ENCODE assay signal across 8 cellular contexts in the genomic region with DNA sequence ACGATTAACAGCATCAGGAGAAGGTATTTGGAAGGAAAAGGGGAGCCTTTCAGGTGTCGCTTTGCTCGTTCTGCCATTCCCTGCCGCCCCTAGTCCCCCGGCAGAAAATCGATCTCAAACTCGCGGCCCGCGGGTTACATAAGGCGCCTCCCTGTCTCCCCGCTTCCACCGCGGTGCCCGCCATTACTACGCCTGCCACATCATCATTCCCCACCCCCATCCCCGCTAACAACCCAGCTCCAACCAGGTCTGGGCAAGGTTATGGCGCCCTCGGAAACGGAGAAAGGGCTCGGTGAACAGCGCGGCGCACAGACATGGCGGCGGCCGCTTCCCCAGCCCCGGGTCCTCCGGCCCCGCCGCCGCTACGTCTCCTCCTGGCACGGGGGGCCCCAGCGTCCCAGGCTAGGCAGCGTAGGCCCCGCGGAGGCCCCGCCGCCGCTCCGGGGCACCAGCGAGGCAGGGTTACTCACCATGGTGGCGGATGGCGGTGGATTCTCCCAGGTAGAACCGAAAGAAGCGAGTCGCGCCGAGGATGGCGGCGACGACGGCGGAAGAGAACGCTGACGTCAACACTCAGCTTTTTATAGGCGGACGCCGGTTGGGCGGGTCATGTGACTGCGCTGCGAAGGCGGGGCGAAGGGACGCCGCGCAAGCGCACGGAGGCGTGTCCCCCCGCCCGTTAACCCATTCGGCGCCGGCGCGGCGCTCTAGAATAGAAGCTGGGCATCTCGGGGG. TPM values are rescaled to one million over a fixed set of nuclear protein-coding genes. Genes with fewer than 3 reads are reported as not detected.
DNase-seq lines count a peak whose midpoint lies in the region; ATAC-seq and TF ChIP-seq lines count a peak whose summit lies in the region.

Gene EEF2, minus strand, starts transcription at position 556 of the 735 bp plus-strand sequence. Its CDS starts 83 bp downstream, at position 473.

- H3F3A ChIP-seq in GM23338 (replicated peaks; ENCODE audit: low read depth) (peaks cover 52% of the 10 kb centered on the region), SU-DHL-6 (ENCODE audit: insufficient read depth) (peaks cover 70% of the 10 kb centered on the region)

- WGBS in testis, 2 donors = 0% methylated on average over 15 to 56 of the region's 80 CpGs

- H3K4me3 Mint-ChIP-seq in GM23338 (peak within 1 kb of the TSS; percentile 98), glutamatergic neuron (ENCODE audit: unreplicated experiment) (peak within 1 kb of the TSS; percentile 98), osteocyte (ENCODE audit: unreplicated experiment) (peak within 1 kb of the TSS; percentile 96)
- peak within 1 kb of the TSS; percentile 98 for H3K4me3 Mint-ChIP-seq in activated naive CD8-positive, alpha-beta T cell treated with anti-CD3 and anti-CD28 coated beads for 36 hours

- TF ChIP-seq CTCF in GM23338 (conservative IDR thresholded peaks at IDR 0.05; ENCODE audit: low read depth in 2 of 2) (no peak), SU-DHL-6 (IDR thresholded peaks at IDR 0.05; ENCODE audit: insufficient read depth, low read length, poor library complexity, severe bottlenecking) (no peak), glutamatergic neuron (IDR thresholded peaks at IDR 0.05; ENCODE audit: partially characterized antibody, unreplicated experiment) (no peak), osteocyte (IDR thresholded peaks at IDR 0.05) (no peak), testis (IDR thresholded peaks at IDR 0.05) (peak in 2 of 3 experiments; percentile 5 to 43)

- H3K9me2 ChIP-seq in GM23338 (ENCODE audit: insufficient read depth) (no peaks in the 10 kb centered on the region), SU-DHL-6 (replicated peaks; ENCODE audit: insufficient read depth, low read length) (no peaks in the 10 kb centered on the region)

- peaks cover 47% of the 10 kb centered on the region for H3K27me3 Mint-ChIP-seq in GM23338 (ENCODE audit: insufficient read depth, low read depth, poor library complexity)
- H3K27me3 Mint-ChIP-seq in activated naive CD8-positive, alpha-beta T cell treated with anti-CD3 and anti-CD28 coated beads for 36 hours = peaks cover 12% of the 10 kb centered on the region
- H3K27me3 Mint-ChIP-seq in glutamatergic neuron (ENCODE audit: unreplicated experiment) = peaks cover 6% of the 10 kb centered on the region
- H3K27me3 Mint-ChIP-seq in osteocyte (ENCODE audit: unreplicated experiment) = no peaks in the 10 kb centered on the region

- H3K9me3 Mint-ChIP-seq in GM23338 (peaks cover 15% of the 10 kb centered on the region; the same call in 2 of the 3 replicates), glutamatergic neuron (ENCODE audit: unreplicated experiment) (peaks cover 18% of the 10 kb centered on the region), osteocyte (ENCODE audit: unreplicated experiment) (no peaks in the 10 kb centered on the region)
- no peaks in the 10 kb centered on the region for H3K9me3 Mint-ChIP-seq in activated naive CD8-positive, alpha-beta T cell treated with anti-CD3 and anti-CD28 coated beads for 36 hours

- H3K4me1 ChIP-seq in GM23338 (ENCODE audit: insufficient read depth) (peaks cover 20% of the 10 kb centered on the region), testis (peaks cover 35% of the 10 kb centered on the region)

- ATAC-seq in GM23338 = peak; percentile 15

- peaks cover 44% of the 10 kb centered on the region for H3K36me3 ChIP-seq in GM23338 (ENCODE audit: insufficient read depth)
- H3K36me3 ChIP-seq in SU-DHL-6 (ENCODE audit: low read length) = peaks cover 44% of the 10 kb centered on the region
- H3K36me3 ChIP-seq in testis (ENCODE audit: low read depth, missing control alignments) = no peaks in the 10 kb centered on the region

- H3K27ac ChIP-seq in GM23338 (ENCODE audit: low read depth) (peak within 1 kb of the TSS; percentile 95), SU-DHL-6 (ENCODE audit: low read depth, low read length) (peak within 1 kb of the TSS; percentile 87), testis (peak within 1 kb of the TSS; percentile 92 to 98)

- H3K4me1 Mint-ChIP-seq in GM23338 (peaks cover 38% of the 10 kb centered on the region), glutamatergic neuron (ENCODE audit: low read depth, unreplicated experiment) (peaks cover 18% of the 10 kb centered on the region), osteocyte (ENCODE audit: unreplicated experiment) (peaks cover 50% of the 10 kb centered on the region)
- peaks cover 45% of the 10 kb centered on the region for H3K4me1 Mint-ChIP-seq in activated naive CD8-positive, alpha-beta T cell treated with anti-CD3 and anti-CD28 coated beads for 36 hours

- H3K27ac Mint-ChIP-seq in GM23338 = peak within 1 kb of the TSS; percentile 99
- H3K27ac Mint-ChIP-seq in activated naive CD8-positive, alpha-beta T cell treated with anti-CD3 and anti-CD28 coated beads for 36 hours = peak within 1 kb of the TSS; percentile 98
- peak within 1 kb of the TSS; percentile 93 for H3K27ac Mint-ChIP-seq in glutamatergic neuron (ENCODE audit: unreplicated experiment)
- H3K27ac Mint-ChIP-seq in osteocyte (ENCODE audit: unreplicated experiment) = peak within 1 kb of the TSS; percentile 94

- H3K27me3 ChIP-seq in GM23338 (ENCODE audit: insufficient read depth) = peaks cover 7% of the 10 kb centered on the region; the same call in 1 of the 2 replicates
- no peaks in the 10 kb centered on the region for H3K27me3 ChIP-seq in SU-DHL-6 (ENCODE audit: low read length)
- no peaks in the 10 kb centered on the region for H3K27me3 ChIP-seq in testis

- H3K9ac ChIP-seq in SU-DHL-6 (ENCODE audit: low read length) = peak within 1 kb of the TSS; percentile 94

- peak; percentile 97 for TF ChIP-seq POLR2A in testis (IDR thresholded peaks at IDR 0.05)

- H3K79me2 ChIP-seq in GM23338 (replicated peaks; ENCODE audit: insufficient read depth) = peaks cover 52% of the 10 kb centered on the region
- peaks cover 49% of the 10 kb centered on the region for H3K79me2 ChIP-seq in SU-DHL-6 (ENCODE audit: insufficient read depth, low read length)

- intact Hi-C loops in testis (cut with DNase I; ENCODE audit: low total_unique reads) = no loop called here

- H4K20me1 ChIP-seq in GM23338 (replicated peaks; ENCODE audit: insufficient read depth) (peaks cover 48% of the 10 kb centered on the region), SU-DHL-6 (ENCODE audit: low read depth, low read length) (peaks cover 39% of the 10 kb centered on the region; the same call in 1 of the 2 replicates)

- peak within 1 kb of the TSS; percentile 63; the same call in 1 of the 2 replicates for H2AFZ ChIP-seq in GM23338
- peak within 1 kb of the TSS; percentile 82 for H2AFZ ChIP-seq in SU-DHL-6 (ENCODE audit: low read depth, low read length, severe bottlenecking)

- peak within 1 kb of the TSS; percentile 100 for H3K4me3 ChIP-seq in GM23338
- H3K4me3 ChIP-seq in SU-DHL-6 (ENCODE audit: insufficient read depth, low read length, poor library complexity, severe bottlenecking) = peak within 1 kb of the TSS; percentile 89
- peak within 1 kb of the TSS; percentile 95 to 96 for H3K4me3 ChIP-seq in testis

- peak; percentile 38 for DNase-seq in DMS 273 treated with DMSO at 0.1 percent for 48 hours (lab: John Stamatoyannopoulos, UW)
- DNase-seq in GM23338 (ENCODE audit: low spot score) = peak; percentile 94
- DNase-seq in NCI-H1105 (lab: John Stamatoyannopoulos, UW) = peak; percentile 88
- DNase-seq in activated naive CD8-positive, alpha-beta T cell treated with anti-CD3 and anti-CD28 coated beads for 36 hours = peak; percentile 88
- DNase-seq in glutamatergic neuron = peak; percentile 92
- peak; percentile 97 for DNase-seq in osteocyte (ENCODE audit: extremely low spot score, unreplicated experiment)
- DNase-seq in testis = peak; percentile 91

- H3K4me2 ChIP-seq in GM23338 = peak within 1 kb of the TSS; percentile 100
- peak within 1 kb of the TSS; percentile 95 for H3K4me2 ChIP-seq in SU-DHL-6 (ENCODE audit: low read depth, low read length, poor library complexity, severe bottlenecking)

- peaks cover 53% of the 10 kb centered on the region for H3K36me3 Mint-ChIP-seq in GM23338 (ENCODE audit: low read depth)
- H3K36me3 Mint-ChIP-seq in activated naive CD8-positive, alpha-beta T cell treated with anti-CD3 and anti-CD28 coated beads for 36 hours = peaks cover 42% of the 10 kb centered on the region
- H3K36me3 Mint-ChIP-seq in glutamatergic neuron (ENCODE audit: unreplicated experiment) = no peaks in the 10 kb centered on the region
- peaks cover 26% of the 10 kb centered on the region for H3K36me3 Mint-ChIP-seq in osteocyte (ENCODE audit: unreplicated experiment)

- H3K9me3 ChIP-seq in SU-DHL-6 (ENCODE audit: insufficient read depth, low read length) (no peaks in the 10 kb centered on the region), testis (no peaks in the 10 kb centered on the region)

TF ChIP-seq in GM23338, 12 proteins besides CTCF, POLR2A, EP300 and RAD21 (continues in another document):
- TF ChIP-seq REST (IDR thresholded peaks at IDR 0.05; ENCODE audit: unreplicated experiment) = peak; percentile 32

RNA-seq across cellular contexts. Expression of gene EEF2, which starts in this region (rescaled TPM):
- total RNA-seq in GM23338 (2014; rRNA removed; shearing (Covaris generic)) = 2,892 and 2,987 TPM in 2 replicates
- polyA plus RNA-seq in GM23338 (2016; fragmentation: Nextera tagmentation; extraction: Ambion mirVana) (772 and 1,028 TPM in 2 replicates), testis (ENCODE audit: insufficient read depth, low read depth, low replicate concordance) (1,429 TPM)
- total RNA-seq in activated naive CD8-positive, alpha-beta T cell treated with anti-CD3 and anti-CD28 coated beads for 36 hours = 1,000 to 10,000 TPM; 3,340 to 3,392 TPM
- total RNA-seq in glutamatergic neuron (ENCODE audit: unreplicated experiment) (2,255 TPM), osteocyte (3,162 and 3,203 TPM in 2 replicates), testis (1,000 to 10,000 TPM in 1 of 2 donors, 100 to 1,000 TPM in 1; 909 to 1,599 TPM)

Comparison
In these comparisons a context has a peak if more than half of its experiments do, and no peak if none do; other contexts are left out.
1. Peak in every context shown above with its lines: DNase-seq, ATAC-seq, H3K4me3 ChIP-seq and H3K27ac ChIP-seq.
2. DNase-seq: peak in every context shown above with its lines; median percentile 97 in osteocyte; 94 in GM23338; 92 in glutamatergic neuron; 91 in testis; 88 in NCI-H1105; 88 in activated naive CD8-positive, alpha-beta T cell treated with anti-CD3 and anti-CD28 coated beads for 36 hours; 38 in DMS 273 treated with DMSO at 0.1 percent for 48 hours.
3. CTCF ChIP-seq: peak in testis (2 of 3); none in GM23338 (0 of 2), SU-DHL-6 (single experiment), glutamatergic neuron (single experiment) and osteocyte (single experiment).